1 cellular context compared by ENCODE assay signal in the genomic region with DNA sequence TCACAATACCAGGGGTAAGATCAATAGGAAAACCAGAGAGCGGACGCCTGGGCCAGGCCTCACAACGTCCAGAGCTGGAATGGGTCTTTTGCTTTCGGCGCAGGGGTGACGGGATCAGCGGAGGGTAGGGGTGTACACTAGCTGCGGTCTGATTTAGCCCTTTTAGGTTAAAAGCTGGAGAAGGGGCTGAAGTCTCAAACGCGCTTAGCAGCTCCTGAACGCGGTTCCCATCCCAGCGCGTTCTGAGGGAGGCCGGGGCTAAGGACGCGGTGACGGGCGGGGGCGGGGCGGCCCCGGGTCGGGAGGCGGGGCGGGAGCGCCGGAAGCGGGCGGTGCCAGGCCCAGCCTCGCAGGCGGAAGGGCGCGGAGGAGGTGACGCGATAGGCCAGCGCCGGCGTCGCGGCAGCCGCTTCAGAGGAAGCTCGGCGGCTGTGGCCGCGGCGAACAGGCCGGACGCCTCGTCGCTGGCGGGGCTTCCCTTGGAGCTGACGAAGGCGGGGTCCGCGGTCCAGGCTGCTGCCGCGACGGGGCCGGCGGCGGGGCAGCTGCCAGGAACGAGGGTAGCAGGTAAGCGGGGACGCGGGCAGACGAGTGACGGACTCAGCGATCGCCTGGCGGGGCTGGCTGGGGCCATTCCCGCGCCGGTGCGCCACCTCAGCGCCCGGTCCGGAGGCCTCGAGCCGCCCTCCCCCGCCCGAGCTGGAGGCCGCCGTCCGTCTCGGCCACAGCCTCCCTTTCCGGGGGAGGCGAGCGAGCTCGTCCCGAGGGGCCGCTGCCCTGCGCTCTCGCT.
TF ChIP-seq lines count a peak whose summit lies in the region.

A gene with protein sequence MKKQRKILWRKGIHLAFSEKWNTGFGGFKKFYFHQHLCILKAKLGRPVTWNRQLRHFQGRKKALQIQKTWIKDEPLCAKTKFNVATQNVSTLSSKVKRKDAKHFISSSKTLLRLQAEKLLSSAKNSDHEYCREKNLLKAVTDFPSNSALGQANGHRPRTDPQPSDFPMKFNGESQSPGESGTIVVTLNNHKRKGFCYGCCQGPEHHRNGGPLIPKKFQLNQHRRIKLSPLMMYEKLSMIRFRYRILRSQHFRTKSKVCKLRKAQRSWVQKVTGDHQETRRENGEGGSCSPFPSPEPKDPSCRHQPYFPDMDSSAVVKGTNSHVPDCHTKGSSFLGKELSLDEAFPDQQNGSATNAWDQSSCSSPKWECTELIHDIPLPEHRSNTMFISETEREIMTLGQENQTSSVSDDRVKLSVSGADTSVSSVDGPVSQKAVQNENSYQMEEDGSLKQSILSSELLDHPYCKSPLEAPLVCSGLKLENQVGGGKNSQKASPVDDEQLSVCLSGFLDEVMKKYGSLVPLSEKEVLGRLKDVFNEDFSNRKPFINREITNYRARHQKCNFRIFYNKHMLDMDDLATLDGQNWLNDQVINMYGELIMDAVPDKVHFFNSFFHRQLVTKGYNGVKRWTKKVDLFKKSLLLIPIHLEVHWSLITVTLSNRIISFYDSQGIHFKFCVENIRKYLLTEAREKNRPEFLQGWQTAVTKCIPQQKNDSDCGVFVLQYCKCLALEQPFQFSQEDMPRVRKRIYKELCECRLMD (plus strand): TSS at position 414 of the 790 bp plus-strand sequence. CDS start 17,262 bp downstream, outside the sequence.

TF ChIP-seq in K562, 482 proteins besides CTCF, POLR2A, EP300 and RAD21 (continued from another document and continues in another):
- TF ChIP-seq ZNF124 (CRISPR knock-in tag; IDR thresholded peaks at IDR 0.05): 0 out of 2 replicates have a peak, but pooled peaks have one; percentile 60
- TF ChIP-seq, protein P1, sequence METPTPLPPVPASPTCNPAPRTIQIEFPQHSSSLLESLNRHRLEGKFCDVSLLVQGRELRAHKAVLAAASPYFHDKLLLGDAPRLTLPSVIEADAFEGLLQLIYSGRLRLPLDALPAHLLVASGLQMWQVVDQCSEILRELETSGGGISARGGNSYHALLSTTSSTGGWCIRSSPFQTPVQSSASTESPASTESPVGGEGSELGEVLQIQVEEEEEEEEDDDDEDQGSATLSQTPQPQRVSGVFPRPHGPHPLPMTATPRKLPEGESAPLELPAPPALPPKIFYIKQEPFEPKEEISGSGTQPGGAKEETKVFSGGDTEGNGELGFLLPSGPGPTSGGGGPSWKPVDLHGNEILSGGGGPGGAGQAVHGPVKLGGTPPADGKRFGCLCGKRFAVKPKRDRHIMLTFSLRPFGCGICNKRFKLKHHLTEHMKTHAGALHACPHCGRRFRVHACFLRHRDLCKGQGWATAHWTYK (CRISPR knock-in tag; IDR thresholded peaks at IDR 0.05): peak; percentile 51; the same call in 1 of the 2 replicates
- peak; percentile 82; the same call in 1 of the 2 replicates for TF ChIP-seq ELF2 (CRISPR knock-in tag; IDR thresholded peaks at IDR 0.05)
- 0 out of 2 replicates have a peak, but pooled peaks have one; percentile 58 for TF ChIP-seq NR3C1 (CRISPR knock-in tag; IDR thresholded peaks at IDR 0.05)
- TF ChIP-seq, protein P2, sequence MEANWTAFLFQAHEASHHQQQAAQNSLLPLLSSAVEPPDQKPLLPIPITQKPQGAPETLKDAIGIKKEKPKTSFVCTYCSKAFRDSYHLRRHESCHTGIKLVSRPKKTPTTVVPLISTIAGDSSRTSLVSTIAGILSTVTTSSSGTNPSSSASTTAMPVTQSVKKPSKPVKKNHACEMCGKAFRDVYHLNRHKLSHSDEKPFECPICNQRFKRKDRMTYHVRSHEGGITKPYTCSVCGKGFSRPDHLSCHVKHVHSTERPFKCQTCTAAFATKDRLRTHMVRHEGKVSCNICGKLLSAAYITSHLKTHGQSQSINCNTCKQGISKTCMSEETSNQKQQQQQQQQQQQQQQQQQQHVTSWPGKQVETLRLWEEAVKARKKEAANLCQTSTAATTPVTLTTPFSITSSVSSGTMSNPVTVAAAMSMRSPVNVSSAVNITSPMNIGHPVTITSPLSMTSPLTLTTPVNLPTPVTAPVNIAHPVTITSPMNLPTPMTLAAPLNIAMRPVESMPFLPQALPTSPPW (CRISPR knock-in tag; IDR thresholded peaks at IDR 0.05): peak; percentile 82
- TF ChIP-seq ETV5 (CRISPR knock-in tag; IDR thresholded peaks at IDR 0.05; ENCODE audit: low read depth): peak; percentile 76
- TF ChIP-seq EGR1 (conservative IDR thresholded peaks at IDR 0.05): 0 out of 2 replicates have a peak, but pooled peaks have one; percentile 22
- TF ChIP-seq CHD1 (IDR thresholded peaks at IDR 0.05; ENCODE audit: low read length): no peak
- TF ChIP-seq HDAC3 (IDR thresholded peaks at IDR 0.05; ENCODE audit: borderline replicate concordance, partially characterized antibody): no peak
- 0 out of 2 replicates have a peak, but pooled peaks have one; percentile 16 for TF ChIP-seq FOSL1 (tag; conservative IDR thresholded peaks at IDR 0.05)
- TF ChIP-seq TRIM24 (IDR thresholded peaks at IDR 0.05): no peak
- TF ChIP-seq, protein P3, sequence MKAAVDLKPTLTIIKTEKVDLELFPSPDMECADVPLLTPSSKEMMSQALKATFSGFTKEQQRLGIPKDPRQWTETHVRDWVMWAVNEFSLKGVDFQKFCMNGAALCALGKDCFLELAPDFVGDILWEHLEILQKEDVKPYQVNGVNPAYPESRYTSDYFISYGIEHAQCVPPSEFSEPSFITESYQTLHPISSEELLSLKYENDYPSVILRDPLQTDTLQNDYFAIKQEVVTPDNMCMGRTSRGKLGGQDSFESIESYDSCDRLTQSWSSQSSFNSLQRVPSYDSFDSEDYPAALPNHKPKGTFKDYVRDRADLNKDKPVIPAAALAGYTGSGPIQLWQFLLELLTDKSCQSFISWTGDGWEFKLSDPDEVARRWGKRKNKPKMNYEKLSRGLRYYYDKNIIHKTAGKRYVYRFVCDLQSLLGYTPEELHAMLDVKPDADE (conservative IDR thresholded peaks at IDR 0.05; ENCODE audit: control insufficient read depth, low read depth, low read length): peak; percentile 85
- no peak for TF ChIP-seq BMI1 (IDR thresholded peaks at IDR 0.05; ENCODE audit: low read length)
- TF ChIP-seq FOS (IDR thresholded peaks at IDR 0.05; ENCODE audit: extremely low read depth, insufficient read length): no peak
- peak; percentile 14; the same call in 1 of the 2 replicates for TF ChIP-seq SP1 (CRISPR knock-in tag; IDR thresholded peaks at IDR 0.05)
- no peak for TF ChIP-seq TCF3 (CRISPR knock-in tag; IDR thresholded peaks at IDR 0.05)
- TF ChIP-seq FOXM1 (IDR thresholded peaks at IDR 0.05; ENCODE audit: low read depth): no peak
- TF ChIP-seq FOXM1 (CRISPR knock-in tag; IDR thresholded peaks at IDR 0.05; ENCODE audit: low read depth): 0 out of 2 replicates have a peak, but pooled peaks have one; percentile 60
- peak; percentile 45 for TF ChIP-seq TAF7 (tag; IDR thresholded peaks at IDR 0.05)
- no peak for TF ChIP-seq ADNP (tag; IDR thresholded peaks at IDR 0.05)
- TF ChIP-seq, protein P4, sequence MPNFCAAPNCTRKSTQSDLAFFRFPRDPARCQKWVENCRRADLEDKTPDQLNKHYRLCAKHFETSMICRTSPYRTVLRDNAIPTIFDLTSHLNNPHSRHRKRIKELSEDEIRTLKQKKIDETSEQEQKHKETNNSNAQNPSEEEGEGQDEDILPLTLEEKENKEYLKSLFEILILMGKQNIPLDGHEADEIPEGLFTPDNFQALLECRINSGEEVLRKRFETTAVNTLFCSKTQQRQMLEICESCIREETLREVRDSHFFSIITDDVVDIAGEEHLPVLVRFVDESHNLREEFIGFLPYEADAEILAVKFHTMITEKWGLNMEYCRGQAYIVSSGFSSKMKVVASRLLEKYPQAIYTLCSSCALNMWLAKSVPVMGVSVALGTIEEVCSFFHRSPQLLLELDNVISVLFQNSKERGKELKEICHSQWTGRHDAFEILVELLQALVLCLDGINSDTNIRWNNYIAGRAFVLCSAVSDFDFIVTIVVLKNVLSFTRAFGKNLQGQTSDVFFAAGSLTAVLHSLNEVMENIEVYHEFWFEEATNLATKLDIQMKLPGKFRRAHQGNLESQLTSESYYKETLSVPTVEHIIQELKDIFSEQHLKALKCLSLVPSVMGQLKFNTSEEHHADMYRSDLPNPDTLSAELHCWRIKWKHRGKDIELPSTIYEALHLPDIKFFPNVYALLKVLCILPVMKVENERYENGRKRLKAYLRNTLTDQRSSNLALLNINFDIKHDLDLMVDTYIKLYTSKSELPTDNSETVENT (CRISPR knock-in tag; IDR thresholded peaks at IDR 0.05): peak; percentile 95
- TF ChIP-seq SRF (CRISPR knock-in tag; IDR thresholded peaks at IDR 0.05): no peak; a peak in 1 of 4 replicates
- 0 out of 2 replicates have a peak, but pooled peaks have one; percentile 52 for TF ChIP-seq ZBED1 (IDR thresholded peaks at IDR 0.05)
- TF ChIP-seq BACH1 (tag; IDR thresholded peaks at IDR 0.05): no peak
- no peak; the same call in 1 of the 2 replicates for TF ChIP-seq L3MBTL2 (IDR thresholded peaks at IDR 0.05)
- TF ChIP-seq TOE1 (IDR thresholded peaks at IDR 0.05; ENCODE audit: borderline replicate concordance): no peak
- no peak for TF ChIP-seq TOE1 (CRISPR knock-in tag; IDR thresholded peaks at IDR 0.05; ENCODE audit: borderline replicate concordance, low read depth)
- TF ChIP-seq, protein P5, sequence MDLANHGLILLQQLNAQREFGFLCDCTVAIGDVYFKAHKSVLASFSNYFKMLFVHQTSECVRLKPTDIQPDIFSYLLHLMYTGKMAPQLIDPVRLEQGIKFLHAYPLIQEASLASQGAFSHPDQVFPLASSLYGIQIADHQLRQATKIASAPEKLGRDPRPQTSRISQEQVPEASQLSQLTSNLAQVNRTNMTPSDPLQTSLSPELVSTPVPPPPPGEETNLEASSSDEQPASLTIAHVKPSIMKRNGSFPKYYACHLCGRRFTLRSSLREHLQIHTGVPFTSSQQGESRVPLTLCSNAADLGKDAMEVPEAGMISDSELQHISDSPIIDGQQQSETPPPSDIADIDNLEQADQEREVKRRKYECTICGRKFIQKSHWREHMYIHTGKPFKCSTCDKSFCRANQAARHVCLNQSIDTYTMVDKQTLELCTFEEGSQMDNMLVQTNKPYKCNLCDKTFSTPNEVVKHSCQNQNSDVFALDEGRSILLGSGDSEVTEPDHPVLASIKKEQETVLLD (IDR thresholded peaks at IDR 0.05): 0 out of 2 replicates have a peak, but pooled peaks have one; percentile 17
- TF ChIP-seq JUND (IDR thresholded peaks at IDR 0.05; ENCODE audit: borderline replicate concordance, low read depth, low read length): peak; percentile 47; the same call in 1 of the 2 replicates
- no peak for TF ChIP-seq JUND (tag; IDR thresholded peaks at IDR 0.05; ENCODE audit: borderline replicate concordance, low read depth, low read length)
- TF ChIP-seq SAP30 (IDR thresholded peaks at IDR 0.05; ENCODE audit: borderline replicate concordance, insufficient read depth, low read depth, low read length, poor library complexity, severe bottlenecking): peak; percentile 85
- no peak for TF ChIP-seq ZNF766 (CRISPR knock-in tag; conservative IDR thresholded peaks at IDR 0.05)
- TF ChIP-seq POLR2H (tag; IDR thresholded peaks at IDR 0.05; ENCODE audit: low read depth): peak; percentile 93
- peak; percentile 85 for TF ChIP-seq POLR2B (IDR thresholded peaks at IDR 0.05; ENCODE audit: low read depth, partially characterized antibody)
- peak; percentile 80 to 96; a peak in 3 of 4 replicates for TF ChIP-seq NONO (IDR thresholded peaks at IDR 0.05; ENCODE audit: low read depth in 2 of 2, low read length in 1 of 2)
- no peak for TF ChIP-seq XRCC4 (IDR thresholded peaks at IDR 0.05; ENCODE audit: extremely low read depth, insufficient read depth, insufficient read length)
- peak; percentile 55 for TF ChIP-seq RBM22 (IDR thresholded peaks at IDR 0.05; ENCODE audit: low read depth, low read length, poor library complexity, severe bottlenecking)
- TF ChIP-seq TEAD4 (IDR thresholded peaks at IDR 0.05; ENCODE audit: low read length): no peak
- peak; percentile 52; the same call in 1 of the 2 replicates for TF ChIP-seq TEAD4 (CRISPR knock-in tag; IDR thresholded peaks at IDR 0.05; ENCODE audit: borderline replicate concordance)
- 0 out of 2 replicates have a peak, but pooled peaks have one; percentile 53 for TF ChIP-seq ESRRA (IDR thresholded peaks at IDR 0.05; ENCODE audit: borderline replicate concordance, low read depth)
- no peak for TF ChIP-seq NR2F6 (CRISPR knock-in tag; IDR thresholded peaks at IDR 0.05)
- 0 out of 2 replicates have a peak, but pooled peaks have one; percentile 4 for TF ChIP-seq NBN (IDR thresholded peaks at IDR 0.05; ENCODE audit: low read depth)
- TF ChIP-seq CBX5 (IDR thresholded peaks at IDR 0.05; ENCODE audit: borderline replicate concordance, low read depth): no peak
- TF ChIP-seq, protein P6, sequence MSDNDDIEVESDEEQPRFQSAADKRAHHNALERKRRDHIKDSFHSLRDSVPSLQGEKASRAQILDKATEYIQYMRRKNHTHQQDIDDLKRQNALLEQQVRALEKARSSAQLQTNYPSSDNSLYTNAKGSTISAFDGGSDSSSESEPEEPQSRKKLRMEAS (CRISPR knock-in tag; IDR thresholded peaks at IDR 0.05): peak; percentile 58
- TF ChIP-seq, protein P7, sequence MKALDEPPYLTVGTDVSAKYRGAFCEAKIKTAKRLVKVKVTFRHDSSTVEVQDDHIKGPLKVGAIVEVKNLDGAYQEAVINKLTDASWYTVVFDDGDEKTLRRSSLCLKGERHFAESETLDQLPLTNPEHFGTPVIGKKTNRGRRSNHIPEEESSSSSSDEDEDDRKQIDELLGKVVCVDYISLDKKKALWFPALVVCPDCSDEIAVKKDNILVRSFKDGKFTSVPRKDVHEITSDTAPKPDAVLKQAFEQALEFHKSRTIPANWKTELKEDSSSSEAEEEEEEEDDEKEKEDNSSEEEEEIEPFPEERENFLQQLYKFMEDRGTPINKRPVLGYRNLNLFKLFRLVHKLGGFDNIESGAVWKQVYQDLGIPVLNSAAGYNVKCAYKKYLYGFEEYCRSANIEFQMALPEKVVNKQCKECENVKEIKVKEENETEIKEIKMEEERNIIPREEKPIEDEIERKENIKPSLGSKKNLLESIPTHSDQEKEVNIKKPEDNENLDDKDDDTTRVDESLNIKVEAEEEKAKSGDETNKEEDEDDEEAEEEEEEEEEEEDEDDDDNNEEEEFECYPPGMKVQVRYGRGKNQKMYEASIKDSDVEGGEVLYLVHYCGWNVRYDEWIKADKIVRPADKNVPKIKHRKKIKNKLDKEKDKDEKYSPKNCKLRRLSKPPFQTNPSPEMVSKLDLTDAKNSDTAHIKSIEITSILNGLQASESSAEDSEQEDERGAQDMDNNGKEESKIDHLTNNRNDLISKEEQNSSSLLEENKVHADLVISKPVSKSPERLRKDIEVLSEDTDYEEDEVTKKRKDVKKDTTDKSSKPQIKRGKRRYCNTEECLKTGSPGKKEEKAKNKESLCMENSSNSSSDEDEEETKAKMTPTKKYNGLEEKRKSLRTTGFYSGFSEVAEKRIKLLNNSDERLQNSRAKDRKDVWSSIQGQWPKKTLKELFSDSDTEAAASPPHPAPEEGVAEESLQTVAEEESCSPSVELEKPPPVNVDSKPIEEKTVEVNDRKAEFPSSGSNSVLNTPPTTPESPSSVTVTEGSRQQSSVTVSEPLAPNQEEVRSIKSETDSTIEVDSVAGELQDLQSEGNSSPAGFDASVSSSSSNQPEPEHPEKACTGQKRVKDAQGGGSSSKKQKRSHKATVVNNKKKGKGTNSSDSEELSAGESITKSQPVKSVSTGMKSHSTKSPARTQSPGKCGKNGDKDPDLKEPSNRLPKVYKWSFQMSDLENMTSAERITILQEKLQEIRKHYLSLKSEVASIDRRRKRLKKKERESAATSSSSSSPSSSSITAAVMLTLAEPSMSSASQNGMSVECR (CRISPR knock-in tag; IDR thresholded peaks at IDR 0.05): peak; percentile 82
- peak; percentile 90 for TF ChIP-seq C11orf30 (IDR thresholded peaks at IDR 0.05; ENCODE audit: low read depth)
- TF ChIP-seq, protein P8, sequence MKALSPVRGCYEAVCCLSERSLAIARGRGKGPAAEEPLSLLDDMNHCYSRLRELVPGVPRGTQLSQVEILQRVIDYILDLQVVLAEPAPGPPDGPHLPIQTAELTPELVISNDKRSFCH (CRISPR knock-in tag; IDR thresholded peaks at IDR 0.05): no peak
- TF ChIP-seq, protein P8 (tag; IDR thresholded peaks at IDR 0.05): 0 out of 2 replicates have a peak, but pooled peaks have one; percentile 17
